Comparison of ENCODE assay signal across 8 cellular contexts in the genomic region with DNA sequence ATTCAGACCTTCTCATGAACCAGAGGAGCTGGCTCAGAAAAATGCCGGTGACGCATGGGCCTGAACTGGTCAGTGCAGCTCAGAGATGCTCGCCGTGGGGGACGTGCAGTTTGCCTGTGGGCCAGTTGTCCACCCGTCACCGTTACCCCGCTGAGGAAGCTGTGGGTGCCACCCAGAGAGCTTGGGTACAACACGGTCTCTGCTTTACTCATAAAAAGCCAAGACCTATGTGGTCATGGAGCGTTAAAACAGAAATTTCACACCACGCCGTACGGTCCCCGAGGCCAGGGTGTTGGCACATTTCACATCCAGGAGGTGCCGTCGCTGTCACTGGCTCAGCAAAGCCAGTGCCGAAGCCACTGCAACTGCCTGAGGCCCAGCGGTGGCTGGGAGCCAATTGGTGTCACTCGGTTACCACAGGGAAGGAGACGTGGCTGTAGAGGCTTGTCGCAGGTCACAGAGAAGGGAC.
DNase-seq lines count a peak whose midpoint lies in the region; TF ChIP-seq lines count a peak whose summit lies in the region.

No MANE protein-coding gene starts in this region.

- no peaks in the 10 kb centered on the region for H3K9me3 ChIP-seq in breast epithelium
- no peaks in the 10 kb centered on the region for H3K9me3 ChIP-seq in left ventricle myocardium inferior (replicated peaks)

- CTCF ChIA-PET in MCF 10A (lab: Yijun Ruan, JAX): no interaction called here

- H3K4me1 ChIP-seq in breast epithelium (peaks cover 17 to 20% of the 10 kb centered on the region in 2 donors), left ventricle myocardium inferior (peaks cover 82% of the 10 kb centered on the region)

- H3K27ac ChIP-seq in breast epithelium: peak overlapping the region; percentile 74 to 92
- H3K27ac ChIP-seq in left ventricle myocardium inferior (replicated peaks): peak overlapping the region; percentile 66

- H3K27me3 ChIP-seq in breast epithelium (no peaks in the 10 kb centered on the region), left ventricle myocardium inferior (ENCODE audit: low read depth) (no peaks in the 10 kb centered on the region)

- no TSS peak for BruUV-seq in MCF 10A (replicated peaks; lab: Mats Ljungman, UMichigan)

- H3K36me3 ChIP-seq in breast epithelium (no peaks in the 10 kb centered on the region), left ventricle myocardium inferior (no peaks in the 10 kb centered on the region)

- H3K27me3 Mint-ChIP-seq in MCF 10A (ENCODE audit: insufficient read depth, unreplicated experiment): no peaks in the 10 kb centered on the region

- TF ChIP-seq CTCF in breast epithelium (IDR thresholded peaks at IDR 0.05) (no peak), MCF 10A (IDR thresholded peaks at IDR 0.05; ENCODE audit: unreplicated experiment) (no peak), left ventricle myocardium inferior (IDR thresholded peaks at IDR 0.05; ENCODE audit: borderline replicate concordance) (no peak)

- peaks cover 11% of the 10 kb centered on the region for H3K4me1 Mint-ChIP-seq in MCF 10A (ENCODE audit: insufficient read depth, unreplicated experiment)

- H3K4me3 ChIP-seq in breast epithelium: peak overlapping the region in 1 of 3 donors; percentile 23
- peak overlapping the region; percentile 36 for H3K4me3 ChIP-seq in left ventricle myocardium inferior

- no peaks in the 10 kb centered on the region for H3K36me3 Mint-ChIP-seq in MCF 10A (ENCODE audit: insufficient read depth, unreplicated experiment)

- DNase-seq in breast epithelium (ENCODE audit: low spot score in 2 of 2) (peak; percentile 87 to 90), MCF 10A (ENCODE audit: unreplicated experiment) (no peak), left ventricle myocardium inferior (peak; percentile 76), DMS 273 (lab: John Stamatoyannopoulos, UW; ENCODE audit: unreplicated experiment) (no peak), DMS53 (lab: John Stamatoyannopoulos, UW) (no peak), NCI-H1105 treated with DMSO at 0.1 percent for 48 hours (lab: John Stamatoyannopoulos, UW) (no peak)
- peak; percentile 38 for DNase-seq in activated CD8-positive, alpha-beta memory T cell treated with anti-CD3 and anti-CD28 coated beads, Interleukin-2, amount 50 U/mL, for 1 hour (ENCODE audit: extremely low read depth)
- DNase-seq in stimulated activated CD8-positive, alpha-beta memory T cell treated with anti-CD3 and anti-CD28 coated beads, Interleukin-15, amount 100 ng/mL, for 24 hours (ENCODE audit: low read depth): peak; percentile 28

- TF ChIP-seq POLR2A in breast epithelium (IDR thresholded peaks at IDR 0.05): no peak

- POLR2A ChIA-PET in MCF 10A (lab: Yijun Ruan, JAX): no interaction called here

- no peaks in the 10 kb centered on the region for H3K9me3 Mint-ChIP-seq in MCF 10A (ENCODE audit: unreplicated experiment)

- H3K27ac Mint-ChIP-seq in MCF 10A (ENCODE audit: low read depth, unreplicated experiment): no peak overlapping the region

- no peak overlapping the region for H3K4me3 Mint-ChIP-seq in MCF 10A (ENCODE audit: unreplicated experiment)

- intact Hi-C loops in breast epithelium (cut with DNase I; ENCODE audit: low total_unique reads) (no loop called here), MCF 10A (cut with micrococcal nuclease) (no loop called here), left ventricle myocardium inferior (cut with micrococcal nuclease) (no loop called here)

Comparison
In these comparisons a context has a peak if more than half of its experiments do, and no peak if none do; other contexts are left out.
1. DNase-seq: peak in breast epithelium (2 of 2), activated CD8-positive, alpha-beta memory T cell treated with anti-CD3 and anti-CD28 coated beads, Interleukin-2, amount 50 U/mL, for 1 hour (single experiment), left ventricle myocardium inferior (single experiment) and stimulated activated CD8-positive, alpha-beta memory T cell treated with anti-CD3 and anti-CD28 coated beads, Interleukin-15, amount 100 ng/mL, for 24 hours (single experiment); none in MCF 10A (single experiment), DMS 273 (single experiment), DMS53 (single experiment) and NCI-H1105 treated with DMSO at 0.1 percent for 48 hours (single experiment).